2 cellular contexts compared by ENCODE assay signal in genomic region chr1:94623560-94624148, GRCh38.
TF ChIP-seq lines count a peak whose summit lies in the region.

No MANE protein-coding gene starts in this region.

TF ChIP-seq in IMR-90, 13 proteins besides CTCF, POLR2A, EP300 and RAD21:
- TF ChIP-seq CEBPB (IDR thresholded peaks at IDR 0.05; ENCODE audit: low read depth, low read length) (peak; percentile 40; the same call in 1 of the 2 replicates), NFE2L2 (IDR thresholded peaks at IDR 0.05; ENCODE audit: low read depth, low read length) (no peak)

TF ChIP-seq in H1, 55 proteins besides CTCF, POLR2A, EP300 and RAD21:
- TF ChIP-seq RNF2 (IDR thresholded peaks at IDR 0.05; ENCODE audit: borderline replicate concordance, low read depth, low read length, missing control alignments, poor library complexity, severe bottlenecking), result no peak
- TF ChIP-seq RBBP5 (IDR thresholded peaks at IDR 0.05; ENCODE audit: borderline replicate concordance, low read depth, low read length), result no peak
- no peak for TF ChIP-seq EZH2 (IDR thresholded peaks at IDR 0.05; ENCODE audit: low read depth, low read length, severe bottlenecking)
- no peak for TF ChIP-seq TEAD4 (IDR thresholded peaks at IDR 0.05; ENCODE audit: low read depth, low read length)
- TF ChIP-seq CHD2 (IDR thresholded peaks at IDR 0.05; ENCODE audit: low read length), result no peak
- TF ChIP-seq EGR1 (IDR thresholded peaks at IDR 0.05; ENCODE audit: borderline replicate concordance, low read depth, low read length), result no peak
- TF ChIP-seq CHD1 (IDR thresholded peaks at IDR 0.05; ENCODE audit: low read depth, low read length), result no peak
TF ChIP-seq in H1: peak in this region for 0.
